ENCODE assay signal across 2 cellular contexts in the genomic region with DNA sequence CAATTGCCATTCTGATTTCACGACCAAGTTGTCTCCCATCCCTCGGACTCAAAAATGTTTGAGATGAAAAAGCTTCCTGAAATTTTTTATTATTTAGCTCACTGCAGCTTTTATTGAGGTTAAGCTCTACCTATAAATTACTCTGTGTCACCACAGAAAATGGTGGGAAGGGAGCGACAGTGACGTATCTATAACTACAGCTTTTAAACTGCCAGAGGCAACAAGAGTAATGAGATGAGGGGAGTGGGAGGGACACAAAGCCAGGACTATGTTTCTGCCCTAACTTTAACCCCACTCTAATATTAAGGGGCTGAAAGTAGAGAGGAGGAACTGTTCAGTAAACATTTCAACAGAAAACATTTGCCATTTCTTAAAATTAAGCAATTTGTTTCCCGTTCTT.
TF ChIP-seq lines count a peak whose summit lies in the region.

No MANE protein-coding gene starts in this region.

TF ChIP-seq in HEK293, 187 proteins besides CTCF, POLR2A, EP300 and RAD21 (continued from another document):
- TF ChIP-seq, protein P1, sequence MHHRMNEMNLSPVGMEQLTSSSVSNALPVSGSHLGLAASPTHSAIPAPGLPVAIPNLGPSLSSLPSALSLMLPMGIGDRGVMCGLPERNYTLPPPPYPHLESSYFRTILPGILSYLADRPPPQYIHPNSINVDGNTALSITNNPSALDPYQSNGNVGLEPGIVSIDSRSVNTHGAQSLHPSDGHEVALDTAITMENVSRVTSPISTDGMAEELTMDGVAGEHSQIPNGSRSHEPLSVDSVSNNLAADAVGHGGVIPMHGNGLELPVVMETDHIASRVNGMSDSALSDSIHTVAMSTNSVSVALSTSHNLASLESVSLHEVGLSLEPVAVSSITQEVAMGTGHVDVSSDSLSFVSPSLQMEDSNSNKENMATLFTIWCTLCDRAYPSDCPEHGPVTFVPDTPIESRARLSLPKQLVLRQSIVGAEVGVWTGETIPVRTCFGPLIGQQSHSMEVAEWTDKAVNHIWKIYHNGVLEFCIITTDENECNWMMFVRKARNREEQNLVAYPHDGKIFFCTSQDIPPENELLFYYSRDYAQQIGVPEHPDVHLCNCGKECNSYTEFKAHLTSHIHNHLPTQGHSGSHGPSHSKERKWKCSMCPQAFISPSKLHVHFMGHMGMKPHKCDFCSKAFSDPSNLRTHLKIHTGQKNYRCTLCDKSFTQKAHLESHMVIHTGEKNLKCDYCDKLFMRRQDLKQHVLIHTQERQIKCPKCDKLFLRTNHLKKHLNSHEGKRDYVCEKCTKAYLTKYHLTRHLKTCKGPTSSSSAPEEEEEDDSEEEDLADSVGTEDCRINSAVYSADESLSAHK (tag by site-specific recombination; IDR thresholded peaks at IDR 0.05), result no peak
- no peak for TF ChIP-seq ZNF140 (tag by site-specific recombination; IDR thresholded peaks at IDR 0.05)
- no peak for TF ChIP-seq ZNF510 (tag by site-specific recombination; IDR thresholded peaks at IDR 0.05; ENCODE audit: insufficient replicate concordance)
- TF ChIP-seq MEIS1 (CRISPR knock-in tag; IDR thresholded peaks at IDR 0.05; ENCODE audit: borderline replicate concordance), result peak; percentile 37; the same call in 1 of the 2 replicates
- no peak for TF ChIP-seq ZSCAN16 (tag by site-specific recombination; IDR thresholded peaks at IDR 0.05)
- no peak for TF ChIP-seq GLI4 (tag by site-specific recombination; IDR thresholded peaks at IDR 0.05)
- TF ChIP-seq HOXA7 (CRISPR knock-in tag; IDR thresholded peaks at IDR 0.05; ENCODE audit: borderline replicate concordance), result no peak
- TF ChIP-seq ZFHX2 (tag by site-specific recombination; conservative IDR thresholded peaks at IDR 0.05), result peak; percentile 67
- 0 out of 2 replicates have a peak, but pooled peaks have one; percentile 26 for TF ChIP-seq KLF16 (tag by site-specific recombination; IDR thresholded peaks at IDR 0.05)
- TF ChIP-seq, protein P2, sequence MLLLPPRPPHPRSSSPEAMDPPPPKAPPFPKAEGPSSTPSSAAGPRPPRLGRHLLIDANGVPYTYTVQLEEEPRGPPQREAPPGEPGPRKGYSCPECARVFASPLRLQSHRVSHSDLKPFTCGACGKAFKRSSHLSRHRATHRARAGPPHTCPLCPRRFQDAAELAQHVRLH (tag by site-specific recombination; IDR thresholded peaks at IDR 0.05), result no peak
- TF ChIP-seq, protein P3, sequence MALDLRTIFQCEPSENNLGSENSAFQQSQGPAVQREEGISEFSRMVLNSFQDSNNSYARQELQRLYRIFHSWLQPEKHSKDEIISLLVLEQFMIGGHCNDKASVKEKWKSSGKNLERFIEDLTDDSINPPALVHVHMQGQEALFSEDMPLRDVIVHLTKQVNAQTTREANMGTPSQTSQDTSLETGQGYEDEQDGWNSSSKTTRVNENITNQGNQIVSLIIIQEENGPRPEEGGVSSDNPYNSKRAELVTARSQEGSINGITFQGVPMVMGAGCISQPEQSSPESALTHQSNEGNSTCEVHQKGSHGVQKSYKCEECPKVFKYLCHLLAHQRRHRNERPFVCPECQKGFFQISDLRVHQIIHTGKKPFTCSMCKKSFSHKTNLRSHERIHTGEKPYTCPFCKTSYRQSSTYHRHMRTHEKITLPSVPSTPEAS (tag by site-specific recombination; IDR thresholded peaks at IDR 0.05), result no peak
- no peak for TF ChIP-seq KLF8 (tag by site-specific recombination; IDR thresholded peaks at IDR 0.05)

TF ChIP-seq in K562, 482 proteins besides CTCF, POLR2A, EP300 and RAD21 (continued from another document):
- TF ChIP-seq, protein P4, sequence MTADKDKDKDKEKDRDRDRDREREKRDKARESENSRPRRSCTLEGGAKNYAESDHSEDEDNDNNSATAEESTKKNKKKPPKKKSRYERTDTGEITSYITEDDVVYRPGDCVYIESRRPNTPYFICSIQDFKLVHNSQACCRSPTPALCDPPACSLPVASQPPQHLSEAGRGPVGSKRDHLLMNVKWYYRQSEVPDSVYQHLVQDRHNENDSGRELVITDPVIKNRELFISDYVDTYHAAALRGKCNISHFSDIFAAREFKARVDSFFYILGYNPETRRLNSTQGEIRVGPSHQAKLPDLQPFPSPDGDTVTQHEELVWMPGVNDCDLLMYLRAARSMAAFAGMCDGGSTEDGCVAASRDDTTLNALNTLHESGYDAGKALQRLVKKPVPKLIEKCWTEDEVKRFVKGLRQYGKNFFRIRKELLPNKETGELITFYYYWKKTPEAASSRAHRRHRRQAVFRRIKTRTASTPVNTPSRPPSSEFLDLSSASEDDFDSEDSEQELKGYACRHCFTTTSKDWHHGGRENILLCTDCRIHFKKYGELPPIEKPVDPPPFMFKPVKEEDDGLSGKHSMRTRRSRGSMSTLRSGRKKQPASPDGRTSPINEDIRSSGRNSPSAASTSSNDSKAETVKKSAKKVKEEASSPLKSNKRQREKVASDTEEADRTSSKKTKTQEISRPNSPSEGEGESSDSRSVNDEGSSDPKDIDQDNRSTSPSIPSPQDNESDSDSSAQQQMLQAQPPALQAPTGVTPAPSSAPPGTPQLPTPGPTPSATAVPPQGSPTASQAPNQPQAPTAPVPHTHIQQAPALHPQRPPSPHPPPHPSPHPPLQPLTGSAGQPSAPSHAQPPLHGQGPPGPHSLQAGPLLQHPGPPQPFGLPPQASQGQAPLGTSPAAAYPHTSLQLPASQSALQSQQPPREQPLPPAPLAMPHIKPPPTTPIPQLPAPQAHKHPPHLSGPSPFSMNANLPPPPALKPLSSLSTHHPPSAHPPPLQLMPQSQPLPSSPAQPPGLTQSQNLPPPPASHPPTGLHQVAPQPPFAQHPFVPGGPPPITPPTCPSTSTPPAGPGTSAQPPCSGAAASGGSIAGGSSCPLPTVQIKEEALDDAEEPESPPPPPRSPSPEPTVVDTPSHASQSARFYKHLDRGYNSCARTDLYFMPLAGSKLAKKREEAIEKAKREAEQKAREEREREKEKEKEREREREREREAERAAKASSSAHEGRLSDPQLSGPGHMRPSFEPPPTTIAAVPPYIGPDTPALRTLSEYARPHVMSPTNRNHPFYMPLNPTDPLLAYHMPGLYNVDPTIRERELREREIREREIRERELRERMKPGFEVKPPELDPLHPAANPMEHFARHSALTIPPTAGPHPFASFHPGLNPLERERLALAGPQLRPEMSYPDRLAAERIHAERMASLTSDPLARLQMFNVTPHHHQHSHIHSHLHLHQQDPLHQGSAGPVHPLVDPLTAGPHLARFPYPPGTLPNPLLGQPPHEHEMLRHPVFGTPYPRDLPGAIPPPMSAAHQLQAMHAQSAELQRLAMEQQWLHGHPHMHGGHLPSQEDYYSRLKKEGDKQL (CRISPR knock-in tag; IDR thresholded peaks at IDR 0.05; ENCODE audit: borderline replicate concordance), result no peak
- no peak for TF ChIP-seq KLF6 (CRISPR knock-in tag; IDR thresholded peaks at IDR 0.05; ENCODE audit: borderline replicate concordance)
- no peak for TF ChIP-seq ZC3H4 (CRISPR knock-in tag; IDR thresholded peaks at IDR 0.05; ENCODE audit: borderline replicate concordance)
- no peak for TF ChIP-seq NEUROD1 (IDR thresholded peaks at IDR 0.05; ENCODE audit: borderline replicate concordance, low read depth, low read length, partially characterized antibody)
- no peak for TF ChIP-seq NFE2L1 (tag; IDR thresholded peaks at IDR 0.05; ENCODE audit: borderline replicate concordance, low read depth)
- TF ChIP-seq CTBP1 (IDR thresholded peaks at IDR 0.05; ENCODE audit: borderline replicate concordance), result no peak
- no peak for TF ChIP-seq U2AF2 (optimal IDR thresholded peaks at IDR 0.05; ENCODE audit: low read depth, low read length)
- no peak for TF ChIP-seq ZKSCAN1 (IDR thresholded peaks at IDR 0.05; ENCODE audit: low read depth, low read length)
- TF ChIP-seq ATF1 (CRISPR knock-in tag; IDR thresholded peaks at IDR 0.05), result no peak
- no peak for TF ChIP-seq ATF1 (tag; IDR thresholded peaks at IDR 0.05)
- no peak for TF ChIP-seq NCOA6 (IDR thresholded peaks at IDR 0.05)
- TF ChIP-seq, protein P5, sequence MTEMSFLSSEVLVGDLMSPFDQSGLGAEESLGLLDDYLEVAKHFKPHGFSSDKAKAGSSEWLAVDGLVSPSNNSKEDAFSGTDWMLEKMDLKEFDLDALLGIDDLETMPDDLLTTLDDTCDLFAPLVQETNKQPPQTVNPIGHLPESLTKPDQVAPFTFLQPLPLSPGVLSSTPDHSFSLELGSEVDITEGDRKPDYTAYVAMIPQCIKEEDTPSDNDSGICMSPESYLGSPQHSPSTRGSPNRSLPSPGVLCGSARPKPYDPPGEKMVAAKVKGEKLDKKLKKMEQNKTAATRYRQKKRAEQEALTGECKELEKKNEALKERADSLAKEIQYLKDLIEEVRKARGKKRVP (CRISPR knock-in tag; IDR thresholded peaks at IDR 0.05), result no peak
- no peak for TF ChIP-seq HEY1 (CRISPR knock-in tag; IDR thresholded peaks at IDR 0.05; ENCODE audit: borderline replicate concordance)
- TF ChIP-seq, protein P6, sequence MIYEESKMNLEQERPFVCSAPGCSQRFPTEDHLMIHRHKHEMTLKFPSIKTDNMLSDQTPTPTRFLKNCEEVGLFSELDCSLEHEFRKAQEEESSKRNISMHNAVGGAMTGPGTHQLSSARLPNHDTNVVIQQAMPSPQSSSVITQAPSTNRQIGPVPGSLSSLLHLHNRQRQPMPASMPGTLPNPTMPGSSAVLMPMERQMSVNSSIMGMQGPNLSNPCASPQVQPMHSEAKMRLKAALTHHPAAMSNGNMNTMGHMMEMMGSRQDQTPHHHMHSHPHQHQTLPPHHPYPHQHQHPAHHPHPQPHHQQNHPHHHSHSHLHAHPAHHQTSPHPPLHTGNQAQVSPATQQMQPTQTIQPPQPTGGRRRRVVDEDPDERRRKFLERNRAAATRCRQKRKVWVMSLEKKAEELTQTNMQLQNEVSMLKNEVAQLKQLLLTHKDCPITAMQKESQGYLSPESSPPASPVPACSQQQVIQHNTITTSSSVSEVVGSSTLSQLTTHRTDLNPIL (CRISPR knock-in tag; IDR thresholded peaks at IDR 0.05), result no peak
- TF ChIP-seq, protein P7, sequence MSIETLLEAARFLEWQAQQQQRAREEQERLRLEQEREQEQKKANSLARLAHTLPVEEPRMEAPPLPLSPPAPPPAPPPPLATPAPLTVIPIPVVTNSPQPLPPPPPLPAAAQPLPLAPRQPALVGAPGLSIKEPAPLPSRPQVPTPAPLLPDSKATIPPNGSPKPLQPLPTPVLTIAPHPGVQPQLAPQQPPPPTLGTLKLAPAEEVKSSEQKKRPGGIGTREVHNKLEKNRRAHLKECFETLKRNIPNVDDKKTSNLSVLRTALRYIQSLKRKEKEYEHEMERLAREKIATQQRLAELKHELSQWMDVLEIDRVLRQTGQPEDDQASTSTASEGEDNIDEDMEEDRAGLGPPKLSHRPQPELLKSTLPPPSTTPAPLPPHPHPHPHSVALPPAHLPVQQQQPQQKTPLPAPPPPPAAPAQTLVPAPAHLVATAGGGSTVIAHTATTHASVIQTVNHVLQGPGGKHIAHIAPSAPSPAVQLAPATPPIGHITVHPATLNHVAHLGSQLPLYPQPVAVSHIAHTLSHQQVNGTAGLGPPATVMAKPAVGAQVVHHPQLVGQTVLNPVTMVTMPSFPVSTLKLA (conservative IDR thresholded peaks at IDR 0.05), result no peak
TF ChIP-seq in K562: peak in this region for 6.
